In the genomic region with DNA sequence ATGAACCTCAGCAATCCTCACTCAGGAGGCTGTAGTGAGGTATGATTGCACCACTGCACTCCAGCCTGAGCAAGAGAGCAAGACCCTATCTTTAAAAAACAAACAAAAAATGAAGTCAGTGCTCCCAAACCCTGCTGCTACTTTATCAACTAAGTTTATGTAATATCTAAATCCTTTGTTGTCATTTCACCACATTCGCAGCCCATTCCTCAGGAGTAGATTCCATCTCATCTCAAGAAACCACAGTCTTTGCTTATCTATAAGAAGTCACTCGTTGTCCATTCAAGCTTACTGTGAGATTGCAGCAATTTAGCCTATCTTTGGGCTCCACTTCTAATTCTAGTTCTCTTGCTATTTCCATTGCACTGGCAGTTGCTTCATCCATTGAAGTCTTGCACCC, we compare ENCODE assay signal across 28 cellular contexts.
"Had no signal": no experiment of that assay in that cellular context is flagged by ENCODE, and none has a peak within 500 bp of the region (broad histone marks: within the 10 kb centered on the region; RNA-seq: fewer than 3 reads in every experiment).

No MANE protein-coding gene starts in this region.

- H3K4me3 Mint-ChIP-seq: activated B cell treated with CpG ODN at 0.5 μM for 24 hours; activated CD8-positive, alpha-beta T cell treated with anti-CD3 and anti-CD28 coated beads for 36 hours; activated naive CD8-positive, alpha-beta T cell; activated T-cell treated with anti-CD3 and anti-CD28 coated beads, Interleukin-2, amount 50 U/mL, for 4 hours; activated T-helper 17 cell treated with anti-CD3 and anti-CD28 coated beads, Interleukin-2, amount 50 U/mL, for 72 hours; effector memory CD8-positive, alpha-beta T cell had no signal

- H3K27me3 ChIP-seq: ascending aorta, esophagus muscularis mucosa had no signal

- FAIRE-seq: colon, frontal cortex, TTC549 had no signal

- DNase-seq: activated B cell treated with CpG ODN at 0.5 μM for 24 hours; activated CD4-positive, alpha-beta T cell treated with anti-CD3 and anti-CD28 coated beads for 48 hours; activated CD4-positive, alpha-beta T cell treated with anti-CD3 and anti-CD28 coated beads, Interleukin-2, amount 50 U/mL, for 1 hour; activated CD4-positive, alpha-beta T cell treated with anti-CD3 and anti-CD28 coated beads, Interleukin-2, amount 50 U/mL, for 48 hours; activated CD8-positive, alpha-beta memory T cell treated with anti-CD3 and anti-CD28 coated beads for 24 hours; activated CD8-positive, alpha-beta T cell treated with anti-CD3 and anti-CD28 coated beads for 36 hours; activated effector memory CD4-positive, alpha-beta T cell treated with Interleukin-2 at 50 U/mL for 16 hours; activated gamma-delta T cell treated with Interleukin-2 at 50 U/mL for 16 hours; activated naive CD4-positive, alpha-beta T cell treated with anti-CD3 and anti-CD28 coated beads, Interleukin-2, amount 50 U/mL, for 16 hours; activated naive CD4-positive, alpha-beta T cell treated with Interleukin-2 at 50 U/mL for 16 hours; activated T-cell treated with anti-CD3 and anti-CD28 coated beads, Interleukin-2, amount 50 U/mL, for 4 hours; caudate nucleus; cortex of kidney; dermis blood vessel endothelial cell; effector CD4-positive, alpha-beta T cell; effector memory CD8-positive, alpha-beta T cell; erythroblast; head of caudate nucleus; T-helper 2 cell; WERI-Rb-1 had no signal

- H3K27ac Mint-ChIP-seq: activated B cell treated with CpG ODN at 0.5 μM for 24 hours; activated CD8-positive, alpha-beta T cell treated with anti-CD3 and anti-CD28 coated beads for 36 hours; activated naive CD8-positive, alpha-beta T cell; activated T-helper 17 cell treated with anti-CD3 and anti-CD28 coated beads, Interleukin-2, amount 50 U/mL, for 72 hours; effector memory CD8-positive, alpha-beta T cell had no signal

- H3K4me1 Mint-ChIP-seq: activated B cell treated with CpG ODN at 0.5 μM for 24 hours; activated T-helper 17 cell treated with anti-CD3 and anti-CD28 coated beads, Interleukin-2, amount 50 U/mL, for 72 hours had no signal

- H3K27me3 Mint-ChIP-seq: activated B cell treated with CpG ODN at 0.5 μM for 24 hours; activated CD8-positive, alpha-beta T cell treated with anti-CD3 and anti-CD28 coated beads for 36 hours; activated naive CD8-positive, alpha-beta T cell had no signal

- H3K4me3 ChIP-seq: ascending aorta, esophagus muscularis mucosa had no signal

- H3K4me1 ChIP-seq: ascending aorta, esophagus muscularis mucosa had no signal

- H3K27ac ChIP-seq: ascending aorta, esophagus muscularis mucosa, WERI-Rb-1 had no signal

- ATAC-seq: activated CD4-positive, CD25-positive, alpha-beta regulatory T cell treated with anti-CD3 and anti-CD28 coated beads, Interleukin-2, amount 50 U/mL, for 24 hours; activated CD8-positive, alpha-beta T cell treated with anti-CD3 and anti-CD28 coated beads for 36 hours; activated T-cell treated with anti-CD3 and anti-CD28 coated beads, Interleukin-2, amount 50 U/mL, for 4 hours; activated T-helper 17 cell treated with anti-CD3 and anti-CD28 coated beads, Interleukin-2, amount 50 U/mL, for 72 hours; effector memory CD8-positive, alpha-beta T cell had no signal

- H3K36me3 ChIP-seq: ascending aorta, esophagus muscularis mucosa, WERI-Rb-1 had no signal
